In genomic region chr1:171841931-171842723, GRCh38 we compare ENCODE assay signal across 8 cellular contexts. TPM values are rescaled to one million over a fixed set of nuclear protein-coding genes. Genes with fewer than 3 reads are reported as not detected.
DNase-seq lines count a peak whose midpoint lies in the region; ATAC-seq lines count a peak whose summit lies in the region.

No MANE protein-coding gene starts in this region.

- peak overlapping the region in 1 of 2 experiments; percentile 32 for H3K23ac ChIP-seq in mesenchymal stem cell (ENCODE audit: low read length in 2 of 2)

- H4K8ac ChIP-seq in mesenchymal stem cell (ENCODE audit: low read length), result no peak overlapping the region

- peak overlapping the region; percentile 83 for H3K4me2 ChIP-seq in mesenchymal stem cell (ENCODE audit: low read length, poor library complexity, severe bottlenecking)

- H2AFZ ChIP-seq in mesenchymal stem cell (ENCODE audit: low read depth, low read length), result peak overlapping the region; percentile 98

- peaks cover 0 to 5% of the 10 kb centered on the region in 2 experiments for H3K27me3 ChIP-seq in mesenchymal stem cell (ENCODE audit: control insufficient read depth in 1 of 2, insufficient read depth in 1 of 2, low read length in 2 of 2)

- H3K27ac ChIP-seq in mesenchymal stem cell (ENCODE audit: low read length, poor library complexity, severe bottlenecking) (no peak overlapping the region), substantia nigra (ENCODE audit: low read depth, low read length, poor library complexity, severe bottlenecking) (peak overlapping the region; percentile 98)

- no peak overlapping the region for H2BK12ac ChIP-seq in mesenchymal stem cell (ENCODE audit: low read length in 2 of 2)

- H3K36me3 ChIP-seq in mesenchymal stem cell (ENCODE audit: control insufficient read depth in 1 of 2, insufficient read depth in 2 of 2, low read depth in 1 of 2, low read length in 2 of 2), result no peaks in the 10 kb centered on the region

- H2BK120ac ChIP-seq in mesenchymal stem cell (ENCODE audit: low read depth, low read length), result no peak overlapping the region

- H3K14ac ChIP-seq in mesenchymal stem cell (ENCODE audit: low read length in 2 of 2), result no peak overlapping the region

- no peak overlapping the region for H3K4ac ChIP-seq in mesenchymal stem cell (ENCODE audit: low read depth in 1 of 2, low read length in 2 of 2)

- H4K91ac ChIP-seq in mesenchymal stem cell (ENCODE audit: low read length), result no peak overlapping the region

- no peak overlapping the region for H2BK5ac ChIP-seq in mesenchymal stem cell (ENCODE audit: low read depth, low read length, poor library complexity, severe bottlenecking)

- no peak overlapping the region for H2BK15ac ChIP-seq in mesenchymal stem cell (ENCODE audit: low read depth, poor library complexity, severe bottlenecking)

- 2% methylated on average over 35 of the region's 40 CpGs for WGBS in mesenchymal stem cell

- no peak overlapping the region for H2AK5ac ChIP-seq in mesenchymal stem cell (ENCODE audit: low read length, severe bottlenecking)

- H3K4me1 ChIP-seq in mesenchymal stem cell (ENCODE audit: control insufficient read depth, insufficient read depth, low read depth, low read length), result peaks cover 12% of the 10 kb centered on the region

- H3K4me3 ChIP-seq in mesenchymal stem cell (ENCODE audit: insufficient read depth in 1 of 2, low read depth in 1 of 2, low read length in 2 of 2), result peak overlapping the region; percentile 70 to 92

- no peaks in the 10 kb centered on the region for H3K79me1 ChIP-seq in mesenchymal stem cell (replicated peaks; ENCODE audit: low read length, poor library complexity, severe bottlenecking)

- H3K18ac ChIP-seq in mesenchymal stem cell (ENCODE audit: low read depth in 1 of 2, low read length in 2 of 2), result peak overlapping the region in 1 of 2 experiments; percentile 7

- no peaks in the 10 kb centered on the region for H3K9me3 ChIP-seq in mesenchymal stem cell (ENCODE audit: control insufficient read depth, low read length)

- ATAC-seq in HG02798 (IDR thresholded peaks at IDR 0.05; ENCODE audit: poor library complexity, unreplicated experiment), result no peak

- H3K9ac ChIP-seq in mesenchymal stem cell (ENCODE audit: low read length), result peak overlapping the region; percentile 82

- DNase-seq in stimulated activated CD4-positive, alpha-beta T cell treated with anti-CD3 and anti-CD28 coated beads, Interleukin-15, amount 100 ng/mL, for 24 hours, result peak; percentile 30
- DNase-seq in stimulated activated CD4-positive, alpha-beta T cell treated with anti-CD3 and anti-CD28 coated beads, Interleukin-1b, Interleukin-23, amount 100 ng/mL, for 48 hours, result no peak
- DNase-seq in T-helper 1 cell (peak in 3 of 5 donors; percentile 5 to 15 (median 6)), ecto neural progenitor cell (ENCODE audit: low spot score) (peak; percentile 59), mesenchymal stem cell (peak; percentile 20), substantia nigra (lab: John Stamatoyannopoulos, UW) (peak in 40 of 49 donors; percentile 9 to 77 (median 48)), NCI-H446 treated with DMSO at 0.1 percent for 48 hours (lab: John Stamatoyannopoulos, UW) (no peak)

RNA-seq across cellular contexts. Expression of gene DNM3, which starts 0.8 kb away (rescaled TPM):
- polyA plus RNA-seq in mesenchymal stem cell (2013, experiment 1 of 2), result 1.3 TPM
- polyA plus RNA-seq in mesenchymal stem cell (2013, experiment 2 of 2), result 1.1 TPM

Comparison
In these comparisons a context has a peak if more than half of its experiments do, and no peak if none do; other contexts are left out.
1. DNase-seq: peak in stimulated activated CD4-positive, alpha-beta T cell treated with anti-CD3 and anti-CD28 coated beads, Interleukin-15, amount 100 ng/mL, for 24 hours (single experiment), T-helper 1 cell (3 of 5), ecto neural progenitor cell (single experiment), mesenchymal stem cell (single experiment) and substantia nigra (40 of 49); none in stimulated activated CD4-positive, alpha-beta T cell treated with anti-CD3 and anti-CD28 coated beads, Interleukin-1b, Interleukin-23, amount 100 ng/mL, for 48 hours (single experiment) and NCI-H446 treated with DMSO at 0.1 percent for 48 hours (single experiment).